ENCODE assay signal across 15 cellular contexts in genomic region chr9:6072865-6073264, GRCh38. TPM values are rescaled to one million over a fixed set of nuclear protein-coding genes. Genes with fewer than 3 reads are reported as not detected.
A peak's percentile ranks its signal among the peaks of the same experiment; 100 is the strongest.
DNase-seq lines count a peak whose midpoint lies in the region; ATAC-seq, FAIRE-seq and TF ChIP-seq lines count a peak whose summit lies in the region.
"Had no signal": no experiment of that assay in that cellular context is flagged by ENCODE, and none has a peak within 500 bp of the region (broad histone marks: within the 10 kb centered on the region; RNA-seq: fewer than 3 reads in every experiment).

No MANE protein-coding gene starts in this region.

- H2AFZ ChIP-seq in PC-3 (ENCODE audit: low read length), result no peak overlapping the region

- peaks cover 6 to 18% (median 13%) of the 10 kb centered on the region in 4 donors for H3K4me1 Mint-ChIP-seq in CD4-positive, CD25-positive, alpha-beta regulatory T cell

- no peak for DNase-seq in CD4-positive, CD25-positive, alpha-beta regulatory T cell
- DNase-seq in PC-3 (no peak), left lung (no peak), upper lobe of right lung (no peak), islet precursor cell (no peak), frontal cortex (ENCODE audit: low spot score in 2 of 2) (no peak), EL (no peak)
- DNase-seq: DMS53, H9, KBM-7 had no signal

- H3K4me3 ChIP-seq in CD4-positive, CD25-positive, alpha-beta regulatory T cell (ENCODE audit: low read depth, low read length), result no peak overlapping the region
- H3K4me3 ChIP-seq in PC-3 (ENCODE audit: low read length) (no peak overlapping the region), left lung (no peak overlapping the region), upper lobe of right lung (no peak overlapping the region)

- POLR2A ChIA-PET in PC-3 (lab: Charles Lee; ENCODE audit: unreplicated experiment), result no interaction called here

- no TSS peak for BruUV-seq in PC-3 (replicated peaks; lab: Mats Ljungman, UMichigan)

- H3K4me2 ChIP-seq in PC-3 (ENCODE audit: low read length), result no peak overlapping the region

- H3K4me3 Mint-ChIP-seq in CD4-positive, CD25-positive, alpha-beta regulatory T cell, result no peak overlapping the region
- H3K4me3 Mint-ChIP-seq: B cell, H9 had no signal

- H3K27me3 ChIP-seq in CD4-positive, CD25-positive, alpha-beta regulatory T cell (ENCODE audit: control insufficient read depth, insufficient read depth, low read length), result no peaks in the 10 kb centered on the region
- H3K27me3 ChIP-seq in PC-3 (ENCODE audit: low read length), result no peaks in the 10 kb centered on the region
- H3K27me3 ChIP-seq in left lung, result no peaks in the 10 kb centered on the region
- no peaks in the 10 kb centered on the region for H3K27me3 ChIP-seq in upper lobe of right lung

- no peaks in the 10 kb centered on the region for H3F3A ChIP-seq in PC-3 (ENCODE audit: low read length, unreplicated experiment)

- no peak overlapping the region for H3K9ac ChIP-seq in PC-3 (ENCODE audit: low read length)

- no peaks in the 10 kb centered on the region for H3K9me2 ChIP-seq in PC-3 (replicated peaks; ENCODE audit: low read length)

- H3K79me2 ChIP-seq in PC-3 (ENCODE audit: low read length), result no peaks in the 10 kb centered on the region

- CTCF ChIA-PET in PC-3 (lab: Charles Lee), result no interaction called here

- peaks cover 9% of the 10 kb centered on the region for H3K4me1 ChIP-seq in CD4-positive, CD25-positive, alpha-beta regulatory T cell (ENCODE audit: control insufficient read depth, insufficient read depth, low read length, poor library complexity, severe bottlenecking)
- H3K4me1 ChIP-seq in PC-3 (ENCODE audit: insufficient read depth, low read length) (peaks cover 16% of the 10 kb centered on the region; the same call in 1 of the 2 replicates), left lung (peaks cover 0 to 8% of the 10 kb centered on the region in 2 donors), upper lobe of right lung (no peaks in the 10 kb centered on the region)

- H3K36me3 Mint-ChIP-seq in CD4-positive, CD25-positive, alpha-beta regulatory T cell, result no peaks in the 10 kb centered on the region

- no peak for TF ChIP-seq CTCF in PC-3 (conservative IDR thresholded peaks at IDR 0.05; ENCODE audit: low read depth, low read length)
- TF ChIP-seq CTCF in left lung (IDR thresholded peaks at IDR 0.05), result no peak
- no peak for TF ChIP-seq CTCF in upper lobe of right lung (IDR thresholded peaks at IDR 0.05)

- FAIRE-seq in frontal cortex (lab: Jason Lieb, UNC), result no peak
- FAIRE-seq: A204.1, GM18507 had no signal

- intact Hi-C loops in PC-3 (cut with micrococcal nuclease) (loop anchor here (10.0 kb wide), 1 partner anchor 62 kb away; no protein-coding TSS in a partner anchor), left lung (cut with DNase I) (no loop called here), upper lobe of right lung (cut with DNase I) (no loop called here)

- H3K27ac Mint-ChIP-seq in CD4-positive, CD25-positive, alpha-beta regulatory T cell, result peak overlapping the region in 2 of 3 donors; percentile 1 to 7
- H3K27ac Mint-ChIP-seq: B cell, H9 had no signal

- no peaks in the 10 kb centered on the region for H3K9me3 ChIP-seq in CD4-positive, CD25-positive, alpha-beta regulatory T cell (ENCODE audit: control insufficient read depth in 2 of 2, low read length in 2 of 2)
- H3K9me3 ChIP-seq in PC-3 (ENCODE audit: low read length) (no peaks in the 10 kb centered on the region), left lung (no peaks in the 10 kb centered on the region), upper lobe of right lung (no peaks in the 10 kb centered on the region)

- H4K20me1 ChIP-seq in PC-3 (ENCODE audit: low read length), result no peaks in the 10 kb centered on the region

- no peak overlapping the region for H3K27ac ChIP-seq in CD4-positive, CD25-positive, alpha-beta regulatory T cell (ENCODE audit: insufficient read depth, low read length, poor library complexity, severe bottlenecking)
- H3K27ac ChIP-seq in PC-3 (ENCODE audit: low read length) (peak overlapping the region; percentile 70), left lung (no peak overlapping the region), upper lobe of right lung (no peak overlapping the region)
- H3K27ac ChIP-seq: C4-2B, HL-60 had no signal

- H3K27me3 Mint-ChIP-seq in CD4-positive, CD25-positive, alpha-beta regulatory T cell, result no peaks in the 10 kb centered on the region

- no peak for ATAC-seq in CD4-positive, CD25-positive, alpha-beta regulatory T cell (ENCODE audit: low read depth in 2 of 2)
- no peak for ATAC-seq in PC-3
- peak; percentile 34 for ATAC-seq in left lung
- peak; percentile 65 for ATAC-seq in upper lobe of right lung

- H3K9me3 Mint-ChIP-seq in CD4-positive, CD25-positive, alpha-beta regulatory T cell, result peaks cover 0 to 6% (median 0%) of the 10 kb centered on the region in 7 donors

- no peaks in the 10 kb centered on the region for H3K36me3 ChIP-seq in CD4-positive, CD25-positive, alpha-beta regulatory T cell (ENCODE audit: control insufficient read depth, insufficient read depth, low read length)
- no peaks in the 10 kb centered on the region for H3K36me3 ChIP-seq in PC-3 (ENCODE audit: low read depth, low read length)
- H3K36me3 ChIP-seq in left lung, result no peaks in the 10 kb centered on the region
- H3K36me3 ChIP-seq in upper lobe of right lung, result no peaks in the 10 kb centered on the region

RNA-seq across cellular contexts. Expression of gene RANBP6, which starts 57.4 kb away (rescaled TPM):
- total RNA-seq in CD4-positive, CD25-positive, alpha-beta regulatory T cell, result 31.1 TPM
- polyA plus RNA-seq in CD4-positive, CD25-positive, alpha-beta regulatory T cell, result 10 to 100 TPM; 19.7 to 29.5 (median 23.7) TPM
- total RNA-seq in PC-3 (2014; rRNA removed) (11.6 and 14.1 TPM in 2 replicates), left lung (10 to 100 TPM; 16.8 to 21.6 TPM), upper lobe of right lung (14.8 TPM), frontal cortex (79.9 TPM)

Comparison
In these comparisons a context has a peak if more than half of its experiments do, and no peak if none do; other contexts are left out.
1. ATAC-seq: peak in left lung (single experiment) and upper lobe of right lung (single experiment); none in CD4-positive, CD25-positive, alpha-beta regulatory T cell (0 of 2) and PC-3 (single experiment).